Comparison of ENCODE assay signal across 1 cellular context in the genomic region with DNA sequence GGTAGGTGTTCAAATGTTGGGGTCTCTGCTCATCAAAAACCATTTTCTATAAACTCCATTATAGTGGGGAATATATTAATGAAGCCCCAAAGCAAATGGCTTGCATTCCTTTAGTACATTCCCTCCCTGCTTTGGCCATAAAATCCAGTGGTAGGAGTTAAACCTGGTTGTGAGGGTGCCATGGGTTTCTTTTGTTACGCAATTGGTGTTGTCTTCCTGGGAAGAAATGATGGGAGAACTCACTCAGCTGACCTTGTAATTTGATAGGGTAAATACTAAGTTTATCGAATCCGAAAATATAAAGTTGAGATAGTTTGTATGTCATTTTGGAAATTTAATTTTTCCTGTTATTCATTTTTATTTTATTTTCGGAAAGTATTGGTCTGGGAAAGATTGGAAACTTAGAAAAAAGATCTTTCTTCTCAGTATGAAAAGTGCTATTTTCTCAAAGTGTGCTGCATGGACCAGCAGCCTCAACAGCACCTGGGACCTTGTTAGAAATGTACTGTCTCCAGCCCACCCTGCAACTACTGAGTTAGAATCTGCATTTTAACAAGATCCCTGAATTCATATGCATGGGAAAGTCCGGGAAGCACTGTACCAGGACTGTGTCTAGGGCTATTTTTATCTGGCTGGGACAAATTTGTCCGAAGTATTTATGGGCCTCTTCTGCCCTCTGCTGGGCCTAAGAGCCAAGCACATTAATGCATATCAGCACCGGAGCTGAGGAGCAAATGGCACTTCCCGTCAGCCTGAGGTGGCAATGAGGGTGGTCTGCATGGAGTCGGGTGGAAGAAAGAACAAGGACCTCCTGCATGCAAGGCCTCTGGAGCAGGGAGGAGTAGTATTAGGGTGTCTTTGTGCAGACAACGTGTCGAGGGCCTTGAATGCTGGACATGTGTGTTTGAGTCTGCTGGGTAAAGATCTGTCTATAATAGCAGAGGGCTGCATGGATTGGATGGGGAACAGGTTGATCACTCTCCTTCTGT.
TF ChIP-seq lines count a peak whose summit lies in the region.

No MANE protein-coding gene starts in this region.

TF ChIP-seq in GM23338, 12 proteins besides CTCF, POLR2A, EP300 and RAD21 (continued from another document):
- TF ChIP-seq, protein P1, sequence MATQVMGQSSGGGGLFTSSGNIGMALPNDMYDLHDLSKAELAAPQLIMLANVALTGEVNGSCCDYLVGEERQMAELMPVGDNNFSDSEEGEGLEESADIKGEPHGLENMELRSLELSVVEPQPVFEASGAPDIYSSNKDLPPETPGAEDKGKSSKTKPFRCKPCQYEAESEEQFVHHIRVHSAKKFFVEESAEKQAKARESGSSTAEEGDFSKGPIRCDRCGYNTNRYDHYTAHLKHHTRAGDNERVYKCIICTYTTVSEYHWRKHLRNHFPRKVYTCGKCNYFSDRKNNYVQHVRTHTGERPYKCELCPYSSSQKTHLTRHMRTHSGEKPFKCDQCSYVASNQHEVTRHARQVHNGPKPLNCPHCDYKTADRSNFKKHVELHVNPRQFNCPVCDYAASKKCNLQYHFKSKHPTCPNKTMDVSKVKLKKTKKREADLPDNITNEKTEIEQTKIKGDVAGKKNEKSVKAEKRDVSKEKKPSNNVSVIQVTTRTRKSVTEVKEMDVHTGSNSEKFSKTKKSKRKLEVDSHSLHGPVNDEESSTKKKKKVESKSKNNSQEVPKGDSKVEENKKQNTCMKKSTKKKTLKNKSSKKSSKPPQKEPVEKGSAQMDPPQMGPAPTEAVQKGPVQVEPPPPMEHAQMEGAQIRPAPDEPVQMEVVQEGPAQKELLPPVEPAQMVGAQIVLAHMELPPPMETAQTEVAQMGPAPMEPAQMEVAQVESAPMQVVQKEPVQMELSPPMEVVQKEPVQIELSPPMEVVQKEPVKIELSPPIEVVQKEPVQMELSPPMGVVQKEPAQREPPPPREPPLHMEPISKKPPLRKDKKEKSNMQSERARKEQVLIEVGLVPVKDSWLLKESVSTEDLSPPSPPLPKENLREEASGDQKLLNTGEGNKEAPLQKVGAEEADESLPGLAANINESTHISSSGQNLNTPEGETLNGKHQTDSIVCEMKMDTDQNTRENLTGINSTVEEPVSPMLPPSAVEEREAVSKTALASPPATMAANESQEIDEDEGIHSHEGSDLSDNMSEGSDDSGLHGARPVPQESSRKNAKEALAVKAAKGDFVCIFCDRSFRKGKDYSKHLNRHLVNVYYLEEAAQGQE (IDR thresholded peaks at IDR 0.05; ENCODE audit: unreplicated experiment) = no peak
- no peak for TF ChIP-seq POLR2AphosphoS5 (IDR thresholded peaks at IDR 0.05; ENCODE audit: low read depth)
- TF ChIP-seq EZH2phosphoT487 (IDR thresholded peaks at IDR 0.05; ENCODE audit: unreplicated experiment) = no peak
- no peak for TF ChIP-seq ETS1 (IDR thresholded peaks at IDR 0.05)
